Comparison of ENCODE assay signal across 10 cellular contexts in the genomic region with DNA sequence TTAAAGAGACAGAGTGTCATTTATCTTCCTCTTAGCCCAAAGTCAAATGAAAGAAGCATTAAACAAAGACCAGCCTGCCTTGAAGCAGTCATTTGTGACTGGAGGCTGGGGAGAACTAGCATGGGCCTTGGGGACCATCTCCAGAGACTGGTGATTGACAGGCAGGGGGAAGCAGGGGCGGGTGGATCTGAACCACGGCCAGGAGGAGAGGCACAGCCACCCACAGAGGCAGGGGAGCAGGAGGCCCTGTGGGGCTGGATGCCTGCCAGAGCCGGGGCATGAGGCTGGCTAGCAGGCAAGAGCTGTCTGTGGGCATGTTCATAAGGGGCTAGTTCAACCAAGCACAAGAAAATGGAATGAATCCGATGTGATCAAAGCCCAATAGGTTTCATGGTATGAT.
DNase-seq lines count a peak whose midpoint lies in the region; ATAC-seq and TF ChIP-seq lines count a peak whose summit lies in the region.
"Had no signal": no experiment of that assay in that cellular context is flagged by ENCODE, and none has a peak within 500 bp of the region (broad histone marks: within the 10 kb centered on the region; RNA-seq: fewer than 3 reads in every experiment).

No MANE protein-coding gene starts in this region.

- TF ChIP-seq POLR2A in stomach (IDR thresholded peaks at IDR 0.05), result no peak

- H3K9me3 ChIP-seq in stomach (no peaks in the 10 kb centered on the region), endodermal cell (ENCODE audit: control insufficient read depth, low read length) (no peaks in the 10 kb centered on the region)

- H3K27me3 ChIP-seq in stomach, result no peaks in the 10 kb centered on the region
- no peaks in the 10 kb centered on the region for H3K27me3 ChIP-seq in endodermal cell (ENCODE audit: control insufficient read depth, insufficient read depth, low read length, poor library complexity, severe bottlenecking)

- TF ChIP-seq CTCF in stomach (IDR thresholded peaks at IDR 0.05) (no peak), endodermal cell (conservative IDR thresholded peaks at IDR 0.05) (no peak)

- peaks cover 11 to 69% (median 29%) of the 10 kb centered on the region in 4 donors for H3K4me1 ChIP-seq in stomach
- H3K4me1 ChIP-seq in endodermal cell (ENCODE audit: control insufficient read depth, insufficient read depth, low read length), result peaks cover 33% of the 10 kb centered on the region

- TF ChIP-seq EP300 in stomach (IDR thresholded peaks at IDR 0.05), result no peak

- intact Hi-C loops in stomach (cut with DNase I; ENCODE audit: low total_unique reads), result no loop called here

- DNase-seq in NCI-H748 (lab: John Stamatoyannopoulos, UW; ENCODE audit: unreplicated experiment) (peak; percentile 11), NCI-H748 treated with DMSO at 0.1 percent for 48 hours (lab: John Stamatoyannopoulos, UW) (no peak), NCI-H2171 (lab: John Stamatoyannopoulos, UW) (peak; percentile 84), dermis blood vessel endothelial cell (peak; percentile 38), stomach (peak; percentile 59), endodermal cell (no peak)
- DNase-seq: activated CD4-positive, CD25-positive, alpha-beta regulatory T cell; activated effector memory CD4-positive, alpha-beta T cell treated with anti-CD3 and anti-CD28 coated beads, Interleukin-2, amount 50 U/mL, for 16 hours had no signal

- H3K4me3 Mint-ChIP-seq in endodermal cell, result no peak overlapping the region

- H3K36me3 Mint-ChIP-seq in endodermal cell (ENCODE audit: low read depth), result peaks cover 25% of the 10 kb centered on the region

- no peak overlapping the region for H3K27ac ChIP-seq in stomach
- no peak overlapping the region for H3K27ac ChIP-seq in endodermal cell (ENCODE audit: low read depth, low read length)

- peaks cover 52% of the 10 kb centered on the region for H3K4me1 Mint-ChIP-seq in endodermal cell

- H3K9me3 Mint-ChIP-seq in endodermal cell, result no peaks in the 10 kb centered on the region

- ATAC-seq in GM18502 (IDR thresholded peaks at IDR 0.05; ENCODE audit: poor library complexity, unreplicated experiment) (no peak), GM19324 (IDR thresholded peaks at IDR 0.05; ENCODE audit: low FRiP score, unreplicated experiment) (no peak)

- no peak overlapping the region for H3K4me3 ChIP-seq in stomach
- no peak overlapping the region for H3K4me3 ChIP-seq in endodermal cell (ENCODE audit: low read length)

- no peak overlapping the region for H3K27ac Mint-ChIP-seq in endodermal cell

- no peaks in the 10 kb centered on the region for H3K27me3 Mint-ChIP-seq in endodermal cell (ENCODE audit: insufficient read depth)

- 24 to 35% (median 26%) methylated on average over 4 of the region's 4 CpGs for WGBS in stomach, 5 donors
- 58 to 84% methylated on average over 3 to 4 of the region's 4 CpGs for WGBS in endodermal cell (ENCODE audit: insufficient coverage in 1 of 2, insufficient read length in 1 of 2), 2 experiments

- H3K36me3 ChIP-seq in stomach (peaks cover 0 to 7% (median under 1%) of the 10 kb centered on the region in 4 donors), endodermal cell (ENCODE audit: control insufficient read depth, insufficient read depth, low read length) (peaks cover 93% of the 10 kb centered on the region)

- H3K9ac ChIP-seq in endodermal cell (ENCODE audit: extremely low read depth, low read length, poor library complexity, severe bottlenecking), result no peak overlapping the region

Comparison
In these comparisons a context has a peak if more than half of its experiments do, and no peak if none do; other contexts are left out.
1. DNase-seq: peak in NCI-H748 (single experiment), NCI-H2171 (single experiment), dermis blood vessel endothelial cell (single experiment) and stomach (single experiment); none in NCI-H748 treated with DMSO at 0.1 percent for 48 hours (single experiment) and endodermal cell (single experiment).